In the genomic region with DNA sequence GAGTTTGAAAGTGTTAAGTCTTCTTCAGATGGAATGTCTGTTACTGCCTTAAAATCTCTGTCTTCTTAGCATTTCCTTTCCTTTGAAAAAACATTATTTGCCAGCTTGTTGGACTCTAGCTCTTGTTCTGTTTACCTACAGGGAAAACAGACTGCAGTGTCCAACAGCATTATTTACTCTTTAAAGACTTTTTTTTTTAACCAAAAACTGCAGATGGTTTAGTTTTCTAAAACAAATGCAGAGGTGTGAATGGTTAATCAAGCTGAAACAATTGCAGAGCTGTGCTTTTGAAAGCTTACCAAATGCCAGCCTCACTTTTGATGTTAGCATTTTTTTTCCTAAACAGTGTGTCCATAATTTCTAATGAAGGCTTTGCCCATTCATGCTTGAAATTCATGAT, we compare ENCODE assay signal across 23 cellular contexts.
"Had no signal": no experiment of that assay in that cellular context is flagged by ENCODE, and none has a peak within 500 bp of the region (broad histone marks: within the 10 kb centered on the region; RNA-seq: fewer than 3 reads in every experiment).

No MANE protein-coding gene starts in this region.

- H3K36me3 ChIP-seq: brain microvascular endothelial cell, cardiac muscle cell had no signal

- H3K4me1 Mint-ChIP-seq: activated CD4-positive, alpha-beta T cell treated with anti-CD3 and anti-CD28 coated beads, Interleukin-2, amount 10 ng/mL, durations not matched to agents 24 days and 14 days; activated CD8-positive, alpha-beta memory T cell treated with anti-CD3 and anti-CD28 coated beads, Interleukin-2, amount 10 ng/mL, durations not matched to agents 7 days and 5 days had no signal

- H3K27ac ChIP-seq: brain microvascular endothelial cell, cardiac muscle cell had no signal

- H3K4me3 ChIP-seq: cardiac muscle cell had no signal

- DNase-seq: activated CD4-positive, alpha-beta T cell treated with anti-CD3 and anti-CD28 coated beads, Interleukin-2, amount 10 ng/mL, durations not matched to agents 24 days and 14 days; activated CD4-positive, alpha-beta T cell treated with anti-CD3 and anti-CD28 coated beads, Interleukin-2, amount 50 U/mL, for 48 hours; activated CD4-positive, CD25-positive, alpha-beta regulatory T cell treated with anti-CD3 and anti-CD28 coated beads, Interleukin-2, amount 50 U/mL, for 72 hours; activated CD8-positive, alpha-beta memory T cell treated with anti-CD3 and anti-CD28 coated beads, Interleukin-2, amount 10 ng/mL, durations not matched to agents 7 days and 5 days; activated effector memory CD4-positive, alpha-beta T cell treated with Interleukin-2 at 50 U/mL for 16 hours; activated naive CD4-positive, alpha-beta T cell; activated T-cell treated with anti-CD3 and anti-CD28 coated beads, Interleukin-2, amount 50 U/mL, for 24 hours; brain microvascular endothelial cell; KG1; NCI-H1048; NCI-H2081; NCI-H510A treated with DMSO at 0.1 percent for 48 hours; NCI-H748 treated with DMSO at 0.1 percent for 48 hours; NK-92 treated with Interleukin-12 subunit alpha and Interleukin-12 subunit beta, amount 100 ng/mL, for 24 hours; PC-3; SHP77 treated with DMSO at 0.1 percent for 48 hours had no signal

- FAIRE-seq: astrocyte, RCC 7860 had no signal

- H3K27me3 ChIP-seq: brain microvascular endothelial cell, cardiac muscle cell had no signal

- H3K27ac Mint-ChIP-seq: activated CD4-positive, alpha-beta T cell treated with anti-CD3 and anti-CD28 coated beads, Interleukin-2, amount 10 ng/mL, durations not matched to agents 24 days and 14 days; activated CD8-positive, alpha-beta memory T cell treated with anti-CD3 and anti-CD28 coated beads, Interleukin-2, amount 10 ng/mL, durations not matched to agents 7 days and 5 days; activated naive CD8-positive, alpha-beta T cell; activated T-cell treated with anti-CD3 and anti-CD28 coated beads, Interleukin-2, amount 50 U/mL, for 24 hours; activated T-helper 1 cell treated with anti-CD3 and anti-CD28 coated beads, Interleukin-12 subunit alpha, Interleukin-12 subunit beta, Interleukin-2, Interleukin-4 antibody, amounts not matched to agents 30 ng/mL and 10 ng/mL and 1 ng/mL, durations not matched to agents 14 hours and 24 hours and 36 hours; IgD-negative memory B cell; T-helper 1 cell treated with Interleukin-12 subunit alpha and Interleukin-12 subunit beta and Interleukin-4 antibody, amounts not matched to agents 30 μg/mL and 1 μg/mL, for 36 hours had no signal

- H3K27me3 Mint-ChIP-seq: activated CD4-positive, alpha-beta T cell treated with anti-CD3 and anti-CD28 coated beads, Interleukin-2, amount 10 ng/mL, durations not matched to agents 24 days and 14 days; activated CD8-positive, alpha-beta memory T cell treated with anti-CD3 and anti-CD28 coated beads, Interleukin-2, amount 10 ng/mL, durations not matched to agents 7 days and 5 days; activated naive CD8-positive, alpha-beta T cell; activated T-cell treated with anti-CD3 and anti-CD28 coated beads, Interleukin-2, amount 50 U/mL, for 24 hours; IgD-negative memory B cell had no signal

- H3K4me3 Mint-ChIP-seq: activated CD4-positive, alpha-beta T cell treated with anti-CD3 and anti-CD28 coated beads, Interleukin-2, amount 10 ng/mL, durations not matched to agents 24 days and 14 days; activated CD8-positive, alpha-beta memory T cell treated with anti-CD3 and anti-CD28 coated beads, Interleukin-2, amount 10 ng/mL, durations not matched to agents 7 days and 5 days; activated naive CD8-positive, alpha-beta T cell; activated T-cell treated with anti-CD3 and anti-CD28 coated beads, Interleukin-2, amount 50 U/mL, for 24 hours; activated T-helper 1 cell treated with anti-CD3 and anti-CD28 coated beads, Interleukin-12 subunit alpha, Interleukin-12 subunit beta, Interleukin-2, Interleukin-4 antibody, amounts not matched to agents 30 ng/mL and 10 ng/mL and 1 ng/mL, durations not matched to agents 14 hours and 24 hours and 36 hours; T-helper 1 cell treated with Interleukin-12 subunit alpha and Interleukin-12 subunit beta and Interleukin-4 antibody, amounts not matched to agents 30 μg/mL and 1 μg/mL, for 36 hours had no signal

- H3K36me3 Mint-ChIP-seq: activated CD8-positive, alpha-beta memory T cell treated with anti-CD3 and anti-CD28 coated beads, Interleukin-2, amount 10 ng/mL, durations not matched to agents 7 days and 5 days; activated naive CD8-positive, alpha-beta T cell had no signal

- H3K9me3 Mint-ChIP-seq: activated CD4-positive, alpha-beta T cell treated with anti-CD3 and anti-CD28 coated beads, Interleukin-2, amount 10 ng/mL, durations not matched to agents 24 days and 14 days; activated T-cell treated with anti-CD3 and anti-CD28 coated beads, Interleukin-2, amount 50 U/mL, for 24 hours; activated T-helper 1 cell treated with anti-CD3 and anti-CD28 coated beads, Interleukin-12 subunit alpha, Interleukin-12 subunit beta, Interleukin-2, Interleukin-4 antibody, amounts not matched to agents 30 ng/mL and 10 ng/mL and 1 ng/mL, durations not matched to agents 14 hours and 24 hours and 36 hours; IgD-negative memory B cell; T-helper 1 cell treated with Interleukin-12 subunit alpha and Interleukin-12 subunit beta and Interleukin-4 antibody, amounts not matched to agents 30 μg/mL and 1 μg/mL, for 36 hours had no signal
